ENCODE assay signal across 2 cellular contexts in the genomic region with DNA sequence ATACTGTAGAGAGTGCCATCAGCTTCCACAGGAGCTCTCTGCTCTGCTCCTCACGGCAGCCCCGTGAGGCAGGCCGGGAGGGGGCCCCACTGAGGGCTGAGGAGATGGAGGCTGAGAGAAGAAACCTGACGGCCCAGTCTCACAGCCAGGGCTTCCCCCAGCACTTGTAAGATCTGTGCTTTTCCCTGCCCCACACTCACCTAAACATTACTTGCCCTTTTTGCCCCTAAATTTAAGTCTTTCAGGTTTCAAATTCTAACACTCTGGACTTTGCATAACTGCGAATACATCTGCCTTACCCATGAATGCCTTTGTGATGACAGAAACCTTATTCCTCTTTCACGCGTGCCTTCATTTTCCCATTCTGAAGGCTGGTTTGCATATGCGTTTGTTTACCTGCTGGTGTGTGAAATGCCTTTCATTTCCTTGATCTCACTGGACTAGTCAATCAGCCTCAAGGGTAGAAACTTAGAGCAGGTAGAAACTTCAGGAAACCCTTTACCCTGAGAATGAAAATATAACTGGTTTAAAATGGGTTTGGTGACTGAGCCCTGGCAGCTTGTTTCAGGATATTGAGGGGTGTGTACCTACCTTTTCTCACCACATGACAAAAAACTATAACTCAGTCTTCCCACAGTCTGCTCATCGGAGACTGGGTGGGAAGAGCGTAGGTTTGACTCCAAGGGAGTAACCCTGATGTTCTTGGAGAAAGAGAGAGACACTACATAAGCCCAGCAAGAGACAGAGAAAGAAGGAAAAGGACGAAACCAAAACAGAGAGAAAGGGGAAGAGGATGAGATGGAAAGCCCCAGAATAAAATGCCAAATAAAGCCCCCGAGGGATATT.
TF ChIP-seq lines count a peak whose summit lies in the region.

No MANE protein-coding gene starts in this region.

TF ChIP-seq in GM23338, 12 proteins besides CTCF, POLR2A, EP300 and RAD21:
- TF ChIP-seq NANOG (IDR thresholded peaks at IDR 0.05; ENCODE audit: borderline replicate concordance), result no peak
- TF ChIP-seq, protein P1, sequence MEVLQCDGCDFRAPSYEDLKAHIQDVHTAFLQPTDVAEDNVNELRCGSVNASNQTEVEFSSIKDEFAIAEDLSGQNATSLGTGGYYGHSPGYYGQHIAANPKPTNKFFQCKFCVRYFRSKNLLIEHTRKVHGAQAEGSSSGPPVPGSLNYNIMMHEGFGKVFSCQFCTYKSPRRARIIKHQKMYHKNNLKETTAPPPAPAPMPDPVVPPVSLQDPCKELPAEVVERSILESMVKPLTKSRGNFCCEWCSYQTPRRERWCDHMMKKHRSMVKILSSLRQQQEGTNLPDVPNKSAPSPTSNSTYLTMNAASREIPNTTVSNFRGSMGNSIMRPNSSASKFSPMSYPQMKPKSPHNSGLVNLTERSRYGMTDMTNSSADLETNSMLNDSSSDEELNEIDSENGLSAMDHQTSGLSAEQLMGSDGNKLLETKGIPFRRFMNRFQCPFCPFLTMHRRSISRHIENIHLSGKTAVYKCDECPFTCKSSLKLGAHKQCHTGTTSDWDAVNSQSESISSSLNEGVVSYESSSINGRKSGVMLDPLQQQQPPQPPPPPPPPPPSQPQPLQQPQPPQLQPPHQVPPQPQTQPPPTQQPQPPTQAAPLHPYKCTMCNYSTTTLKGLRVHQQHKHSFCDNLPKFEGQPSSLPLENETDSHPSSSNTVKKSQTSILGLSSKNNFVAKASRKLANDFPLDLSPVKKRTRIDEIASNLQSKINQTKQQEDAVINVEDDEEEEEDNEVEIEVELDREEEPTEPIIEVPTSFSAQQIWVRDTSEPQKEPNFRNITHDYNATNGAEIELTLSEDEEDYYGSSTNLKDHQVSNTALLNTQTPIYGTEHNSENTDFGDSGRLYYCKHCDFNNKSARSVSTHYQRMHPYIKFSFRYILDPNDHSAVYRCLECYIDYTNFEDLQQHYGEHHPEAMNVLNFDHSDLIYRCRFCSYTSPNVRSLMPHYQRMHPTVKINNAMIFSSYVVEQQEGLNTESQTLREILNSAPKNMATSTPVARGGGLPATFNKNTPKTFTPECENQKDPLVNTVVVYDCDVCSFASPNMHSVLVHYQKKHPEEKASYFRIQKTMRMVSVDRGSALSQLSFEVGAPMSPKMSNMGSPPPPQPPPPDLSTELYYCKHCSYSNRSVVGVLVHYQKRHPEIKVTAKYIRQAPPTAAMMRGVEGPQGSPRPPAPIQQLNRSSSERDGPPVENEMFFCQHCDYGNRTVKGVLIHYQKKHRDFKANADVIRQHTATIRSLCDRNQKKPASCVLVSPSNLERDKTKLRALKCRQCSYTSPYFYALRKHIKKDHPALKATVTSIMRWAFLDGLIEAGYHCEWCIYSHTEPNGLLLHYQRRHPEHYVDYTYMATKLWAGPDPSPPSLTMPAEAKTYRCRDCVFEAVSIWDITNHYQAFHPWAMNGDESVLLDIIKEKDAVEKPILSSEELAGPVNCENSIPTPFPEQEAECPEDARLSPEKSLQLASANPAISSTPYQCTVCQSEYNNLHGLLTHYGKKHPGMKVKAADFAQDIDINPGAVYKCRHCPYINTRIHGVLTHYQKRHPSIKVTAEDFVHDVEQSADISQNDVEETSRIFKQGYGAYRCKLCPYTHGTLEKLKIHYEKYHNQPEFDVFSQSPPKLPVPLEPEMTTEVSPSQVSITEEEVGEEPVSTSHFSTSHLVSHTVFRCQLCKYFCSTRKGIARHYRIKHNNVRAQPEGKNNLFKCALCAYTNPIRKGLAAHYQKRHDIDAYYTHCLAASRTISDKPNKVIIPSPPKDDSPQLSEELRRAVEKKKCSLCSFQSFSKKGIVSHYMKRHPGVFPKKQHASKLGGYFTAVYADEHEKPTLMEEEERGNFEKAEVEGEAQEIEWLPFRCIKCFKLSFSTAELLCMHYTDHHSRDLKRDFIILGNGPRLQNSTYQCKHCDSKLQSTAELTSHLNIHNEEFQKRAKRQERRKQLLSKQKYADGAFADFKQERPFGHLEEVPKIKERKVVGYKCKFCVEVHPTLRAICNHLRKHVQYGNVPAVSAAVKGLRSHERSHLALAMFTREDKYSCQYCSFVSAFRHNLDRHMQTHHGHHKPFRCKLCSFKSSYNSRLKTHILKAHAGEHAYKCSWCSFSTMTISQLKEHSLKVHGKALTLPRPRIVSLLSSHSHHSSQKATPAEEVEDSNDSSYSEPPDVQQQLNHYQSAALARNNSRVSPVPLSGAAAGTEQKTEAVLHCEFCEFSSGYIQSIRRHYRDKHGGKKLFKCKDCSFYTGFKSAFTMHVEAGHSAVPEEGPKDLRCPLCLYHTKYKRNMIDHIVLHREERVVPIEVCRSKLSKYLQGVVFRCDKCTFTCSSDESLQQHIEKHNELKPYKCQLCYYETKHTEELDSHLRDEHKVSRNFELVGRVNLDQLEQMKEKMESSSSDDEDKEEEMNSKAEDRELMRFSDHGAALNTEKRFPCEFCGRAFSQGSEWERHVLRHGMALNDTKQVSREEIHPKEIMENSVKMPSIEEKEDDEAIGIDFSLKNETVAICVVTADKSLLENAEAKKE (CRISPR knock-in tag; IDR thresholded peaks at IDR 0.05), result peak; percentile 32; the same call in 1 of the 2 replicates

TF ChIP-seq in HepG2, 621 proteins besides CTCF, POLR2A, EP300 and RAD21:
- no peak for TF ChIP-seq PAF1 (CRISPR knock-in tag; IDR thresholded peaks at IDR 0.05)
- TF ChIP-seq, protein P2, sequence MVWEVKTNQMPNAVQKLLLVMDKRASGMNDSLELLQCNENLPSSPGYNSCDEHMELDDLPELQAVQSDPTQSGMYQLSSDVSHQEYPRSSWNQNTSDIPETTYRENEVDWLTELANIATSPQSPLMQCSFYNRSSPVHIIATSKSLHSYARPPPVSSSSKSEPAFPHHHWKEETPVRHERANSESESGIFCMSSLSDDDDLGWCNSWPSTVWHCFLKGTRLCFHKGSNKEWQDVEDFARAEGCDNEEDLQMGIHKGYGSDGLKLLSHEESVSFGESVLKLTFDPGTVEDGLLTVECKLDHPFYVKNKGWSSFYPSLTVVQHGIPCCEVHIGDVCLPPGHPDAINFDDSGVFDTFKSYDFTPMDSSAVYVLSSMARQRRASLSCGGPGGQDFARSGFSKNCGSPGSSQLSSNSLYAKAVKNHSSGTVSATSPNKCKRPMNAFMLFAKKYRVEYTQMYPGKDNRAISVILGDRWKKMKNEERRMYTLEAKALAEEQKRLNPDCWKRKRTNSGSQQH (CRISPR knock-in tag; IDR thresholded peaks at IDR 0.05; ENCODE audit: low read depth), result no peak
- no peak for TF ChIP-seq FOSL2 (CRISPR knock-in tag; IDR thresholded peaks at IDR 0.05)
- 0 out of 2 replicates have a peak, but pooled peaks have one; percentile 28 for TF ChIP-seq STAG1 (CRISPR knock-in tag; IDR thresholded peaks at IDR 0.05)
- no peak for TF ChIP-seq ZSCAN25 (CRISPR knock-in tag; IDR thresholded peaks at IDR 0.05)
- no peak for TF ChIP-seq ZNF256 (CRISPR knock-in tag; conservative IDR thresholded peaks at IDR 0.05)
- TF ChIP-seq, protein P3, sequence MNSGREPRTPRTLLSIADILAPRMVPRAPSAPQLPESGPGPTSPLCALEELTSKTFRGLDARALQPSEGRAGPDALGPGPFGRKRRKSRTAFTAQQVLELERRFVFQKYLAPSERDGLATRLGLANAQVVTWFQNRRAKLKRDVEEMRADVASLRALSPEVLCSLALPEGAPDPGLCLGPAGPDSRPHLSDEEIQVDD (CRISPR knock-in tag; IDR thresholded peaks at IDR 0.05; ENCODE audit: borderline replicate concordance), result no peak
- TF ChIP-seq SIX1 (CRISPR knock-in tag; IDR thresholded peaks at IDR 0.05; ENCODE audit: borderline replicate concordance), result no peak
